8 cellular contexts compared by ENCODE assay signal in genomic region chr4:9670725-9671124, GRCh38.
DNase-seq lines count a peak whose midpoint lies in the region; ATAC-seq and TF ChIP-seq lines count a peak whose summit lies in the region.
"Not testable (repeated sequence)": the region's sequence is repeated elsewhere in the genome, so short reads cannot be mapped to it uniquely, and the experiment has no call there.

No MANE protein-coding gene starts in this region.

- ATAC-seq in right cardiac atrium = not testable (repeated sequence)

- intact Hi-C loops in colonic mucosa (cut with DNase I); right cardiac atrium (cut with DNase I): not testable (repeated sequence)

- not testable (repeated sequence) for H3K9ac ChIP-seq in colonic mucosa (ENCODE audit: low read depth in 2 of 2, low read length in 2 of 2)

- not testable (repeated sequence) for TF ChIP-seq CTCF in colonic mucosa (IDR thresholded peaks at IDR 0.05)

- DNase-seq in COR-L47 (lab: John Stamatoyannopoulos, UW) (peak; percentile 51), NCI-H128 (lab: John Stamatoyannopoulos, UW; ENCODE audit: unreplicated experiment) (peak; percentile 39), NCI-H2171 (lab: John Stamatoyannopoulos, UW) (peak; percentile 55), OCI-M1 (lab: John Stamatoyannopoulos, UW) (peak; percentile 75), colonic mucosa (peak; percentile 35), right cardiac atrium (peak; percentile 73 to 90 (median 83)), retina (peak; percentile 9), ureter (ENCODE audit: low spot score) (peak; percentile 67)

- not testable (repeated sequence) for H3K4me3 ChIP-seq in colonic mucosa; right cardiac atrium (ENCODE audit: low read length)

- H3K27me3 ChIP-seq in colonic mucosa; right cardiac atrium (ENCODE audit: control insufficient read depth, insufficient read depth): not testable (repeated sequence)

- not testable (repeated sequence) for H3K27ac ChIP-seq in colonic mucosa; right cardiac atrium (ENCODE audit: low read length)

- not testable (repeated sequence) for H3K4me1 ChIP-seq in colonic mucosa; right cardiac atrium (ENCODE audit: control insufficient read depth, insufficient read depth, low read length)

- H3K9me3 ChIP-seq in colonic mucosa; right cardiac atrium (ENCODE audit: control insufficient read depth, low read length): not testable (repeated sequence)

- 5% methylated on average over 10 of the region's 11 CpGs for WGBS in right cardiac atrium

- H3K36me3 ChIP-seq in colonic mucosa = not testable (repeated sequence)

Comparison
In these comparisons a context has a peak if more than half of its experiments do, and no peak if none do; other contexts are left out.
1. DNase-seq: peak in every context shown above with its lines; median percentile 83 in right cardiac atrium; 75 in OCI-M1; 67 in ureter; 55 in NCI-H2171; 51 in COR-L47; 39 in NCI-H128; 35 in colonic mucosa; 9 in retina.